In the genomic region with DNA sequence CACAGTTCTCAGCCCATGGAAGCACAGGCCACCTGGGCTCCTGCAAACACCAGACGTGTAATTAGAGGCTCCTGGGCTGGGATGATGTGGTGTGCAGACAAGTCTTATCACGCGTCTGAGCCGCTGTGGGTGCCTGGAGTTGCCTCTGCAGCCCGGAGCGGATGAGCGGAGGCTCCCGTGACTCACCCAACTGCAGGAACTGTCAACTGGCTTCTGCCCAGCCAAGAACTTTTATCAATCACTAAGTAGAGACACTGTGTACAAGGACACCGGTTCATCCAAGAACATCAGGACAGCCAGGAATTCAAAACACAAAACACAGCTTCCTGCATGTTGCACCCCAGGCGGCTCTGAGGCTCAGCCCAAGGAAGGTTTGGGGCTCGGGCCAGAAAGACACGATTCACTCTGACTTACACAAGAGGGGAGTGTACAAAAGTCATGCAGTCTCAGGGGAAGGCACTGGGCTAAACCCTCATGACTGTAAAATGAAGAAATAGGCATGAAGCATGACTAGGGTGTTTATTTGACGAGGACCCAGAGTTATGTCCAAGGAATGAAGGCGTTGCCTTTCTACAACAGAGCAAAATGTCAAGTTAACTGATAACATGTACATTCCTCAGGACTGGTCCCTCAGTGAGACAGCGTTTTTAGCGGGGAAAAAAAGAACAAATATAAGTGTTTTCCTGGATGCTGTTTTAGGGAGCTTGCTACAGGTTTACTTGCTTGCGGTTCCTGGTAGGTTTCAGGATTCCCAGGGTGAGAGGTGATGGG, we compare ENCODE assay signal across 1 cellular context.
A peak's percentile ranks its signal among the peaks of the same experiment; 100 is the strongest.
TF ChIP-seq lines count a peak whose summit lies in the region.

No MANE protein-coding gene starts in this region.

TF ChIP-seq in K562, 482 proteins besides CTCF, POLR2A, EP300 and RAD21 (continued from another document and continues in another):
- TF ChIP-seq, protein P1, sequence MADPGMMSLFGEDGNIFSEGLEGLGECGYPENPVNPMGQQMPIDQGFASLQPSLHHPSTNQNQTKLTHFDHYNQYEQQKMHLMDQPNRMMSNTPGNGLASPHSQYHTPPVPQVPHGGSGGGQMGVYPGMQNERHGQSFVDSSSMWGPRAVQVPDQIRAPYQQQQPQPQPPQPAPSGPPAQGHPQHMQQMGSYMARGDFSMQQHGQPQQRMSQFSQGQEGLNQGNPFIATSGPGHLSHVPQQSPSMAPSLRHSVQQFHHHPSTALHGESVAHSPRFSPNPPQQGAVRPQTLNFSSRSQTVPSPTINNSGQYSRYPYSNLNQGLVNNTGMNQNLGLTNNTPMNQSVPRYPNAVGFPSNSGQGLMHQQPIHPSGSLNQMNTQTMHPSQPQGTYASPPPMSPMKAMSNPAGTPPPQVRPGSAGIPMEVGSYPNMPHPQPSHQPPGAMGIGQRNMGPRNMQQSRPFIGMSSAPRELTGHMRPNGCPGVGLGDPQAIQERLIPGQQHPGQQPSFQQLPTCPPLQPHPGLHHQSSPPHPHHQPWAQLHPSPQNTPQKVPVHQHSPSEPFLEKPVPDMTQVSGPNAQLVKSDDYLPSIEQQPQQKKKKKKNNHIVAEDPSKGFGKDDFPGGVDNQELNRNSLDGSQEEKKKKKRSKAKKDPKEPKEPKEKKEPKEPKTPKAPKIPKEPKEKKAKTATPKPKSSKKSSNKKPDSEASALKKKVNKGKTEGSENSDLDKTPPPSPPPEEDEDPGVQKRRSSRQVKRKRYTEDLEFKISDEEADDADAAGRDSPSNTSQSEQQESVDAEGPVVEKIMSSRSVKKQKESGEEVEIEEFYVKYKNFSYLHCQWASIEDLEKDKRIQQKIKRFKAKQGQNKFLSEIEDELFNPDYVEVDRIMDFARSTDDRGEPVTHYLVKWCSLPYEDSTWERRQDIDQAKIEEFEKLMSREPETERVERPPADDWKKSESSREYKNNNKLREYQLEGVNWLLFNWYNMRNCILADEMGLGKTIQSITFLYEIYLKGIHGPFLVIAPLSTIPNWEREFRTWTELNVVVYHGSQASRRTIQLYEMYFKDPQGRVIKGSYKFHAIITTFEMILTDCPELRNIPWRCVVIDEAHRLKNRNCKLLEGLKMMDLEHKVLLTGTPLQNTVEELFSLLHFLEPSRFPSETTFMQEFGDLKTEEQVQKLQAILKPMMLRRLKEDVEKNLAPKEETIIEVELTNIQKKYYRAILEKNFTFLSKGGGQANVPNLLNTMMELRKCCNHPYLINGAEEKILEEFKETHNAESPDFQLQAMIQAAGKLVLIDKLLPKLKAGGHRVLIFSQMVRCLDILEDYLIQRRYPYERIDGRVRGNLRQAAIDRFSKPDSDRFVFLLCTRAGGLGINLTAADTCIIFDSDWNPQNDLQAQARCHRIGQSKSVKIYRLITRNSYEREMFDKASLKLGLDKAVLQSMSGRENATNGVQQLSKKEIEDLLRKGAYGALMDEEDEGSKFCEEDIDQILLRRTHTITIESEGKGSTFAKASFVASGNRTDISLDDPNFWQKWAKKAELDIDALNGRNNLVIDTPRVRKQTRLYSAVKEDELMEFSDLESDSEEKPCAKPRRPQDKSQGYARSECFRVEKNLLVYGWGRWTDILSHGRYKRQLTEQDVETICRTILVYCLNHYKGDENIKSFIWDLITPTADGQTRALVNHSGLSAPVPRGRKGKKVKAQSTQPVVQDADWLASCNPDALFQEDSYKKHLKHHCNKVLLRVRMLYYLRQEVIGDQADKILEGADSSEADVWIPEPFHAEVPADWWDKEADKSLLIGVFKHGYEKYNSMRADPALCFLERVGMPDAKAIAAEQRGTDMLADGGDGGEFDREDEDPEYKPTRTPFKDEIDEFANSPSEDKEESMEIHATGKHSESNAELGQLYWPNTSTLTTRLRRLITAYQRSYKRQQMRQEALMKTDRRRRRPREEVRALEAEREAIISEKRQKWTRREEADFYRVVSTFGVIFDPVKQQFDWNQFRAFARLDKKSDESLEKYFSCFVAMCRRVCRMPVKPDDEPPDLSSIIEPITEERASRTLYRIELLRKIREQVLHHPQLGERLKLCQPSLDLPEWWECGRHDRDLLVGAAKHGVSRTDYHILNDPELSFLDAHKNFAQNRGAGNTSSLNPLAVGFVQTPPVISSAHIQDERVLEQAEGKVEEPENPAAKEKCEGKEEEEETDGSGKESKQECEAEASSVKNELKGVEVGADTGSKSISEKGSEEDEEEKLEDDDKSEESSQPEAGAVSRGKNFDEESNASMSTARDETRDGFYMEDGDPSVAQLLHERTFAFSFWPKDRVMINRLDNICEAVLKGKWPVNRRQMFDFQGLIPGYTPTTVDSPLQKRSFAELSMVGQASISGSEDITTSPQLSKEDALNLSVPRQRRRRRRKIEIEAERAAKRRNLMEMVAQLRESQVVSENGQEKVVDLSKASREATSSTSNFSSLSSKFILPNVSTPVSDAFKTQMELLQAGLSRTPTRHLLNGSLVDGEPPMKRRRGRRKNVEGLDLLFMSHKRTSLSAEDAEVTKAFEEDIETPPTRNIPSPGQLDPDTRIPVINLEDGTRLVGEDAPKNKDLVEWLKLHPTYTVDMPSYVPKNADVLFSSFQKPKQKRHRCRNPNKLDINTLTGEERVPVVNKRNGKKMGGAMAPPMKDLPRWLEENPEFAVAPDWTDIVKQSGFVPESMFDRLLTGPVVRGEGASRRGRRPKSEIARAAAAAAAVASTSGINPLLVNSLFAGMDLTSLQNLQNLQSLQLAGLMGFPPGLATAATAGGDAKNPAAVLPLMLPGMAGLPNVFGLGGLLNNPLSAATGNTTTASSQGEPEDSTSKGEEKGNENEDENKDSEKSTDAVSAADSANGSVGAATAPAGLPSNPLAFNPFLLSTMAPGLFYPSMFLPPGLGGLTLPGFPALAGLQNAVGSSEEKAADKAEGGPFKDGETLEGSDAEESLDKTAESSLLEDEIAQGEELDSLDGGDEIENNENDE (IDR thresholded peaks at IDR 0.05; ENCODE audit: low read depth, low read length) = no peak
- TF ChIP-seq PPARD (CRISPR knock-in tag; IDR thresholded peaks at IDR 0.05) (no peak), SPI1 (IDR thresholded peaks at IDR 0.05; ENCODE audit: borderline replicate concordance, low read depth, low read length) (no peak), MIER1 (IDR thresholded peaks at IDR 0.05; ENCODE audit: low read depth) (0 out of 2 replicates have a peak, but pooled peaks have one; percentile 11), HNRNPK (IDR thresholded peaks at IDR 0.05; ENCODE audit: low read depth, low read length, poor library complexity, severe bottlenecking) (no peak), POLR2AphosphoS5 (IDR thresholded peaks at IDR 0.05; ENCODE audit: control insufficient read depth, insufficient read depth, low read depth, low read length) (peak; percentile 96), ZEB2 (IDR thresholded peaks at IDR 0.05) (peak; percentile 89), ZNF239 (CRISPR knock-in tag; IDR thresholded peaks at IDR 0.05) (no peak), TEAD2 (tag; IDR thresholded peaks at IDR 0.05) (peak; percentile 85), MEF2A (IDR thresholded peaks at IDR 0.05; ENCODE audit: control insufficient read depth, low read depth, low read length) (peak; percentile 50; the same call in 1 of the 2 replicates)
- TF ChIP-seq, protein P2, sequence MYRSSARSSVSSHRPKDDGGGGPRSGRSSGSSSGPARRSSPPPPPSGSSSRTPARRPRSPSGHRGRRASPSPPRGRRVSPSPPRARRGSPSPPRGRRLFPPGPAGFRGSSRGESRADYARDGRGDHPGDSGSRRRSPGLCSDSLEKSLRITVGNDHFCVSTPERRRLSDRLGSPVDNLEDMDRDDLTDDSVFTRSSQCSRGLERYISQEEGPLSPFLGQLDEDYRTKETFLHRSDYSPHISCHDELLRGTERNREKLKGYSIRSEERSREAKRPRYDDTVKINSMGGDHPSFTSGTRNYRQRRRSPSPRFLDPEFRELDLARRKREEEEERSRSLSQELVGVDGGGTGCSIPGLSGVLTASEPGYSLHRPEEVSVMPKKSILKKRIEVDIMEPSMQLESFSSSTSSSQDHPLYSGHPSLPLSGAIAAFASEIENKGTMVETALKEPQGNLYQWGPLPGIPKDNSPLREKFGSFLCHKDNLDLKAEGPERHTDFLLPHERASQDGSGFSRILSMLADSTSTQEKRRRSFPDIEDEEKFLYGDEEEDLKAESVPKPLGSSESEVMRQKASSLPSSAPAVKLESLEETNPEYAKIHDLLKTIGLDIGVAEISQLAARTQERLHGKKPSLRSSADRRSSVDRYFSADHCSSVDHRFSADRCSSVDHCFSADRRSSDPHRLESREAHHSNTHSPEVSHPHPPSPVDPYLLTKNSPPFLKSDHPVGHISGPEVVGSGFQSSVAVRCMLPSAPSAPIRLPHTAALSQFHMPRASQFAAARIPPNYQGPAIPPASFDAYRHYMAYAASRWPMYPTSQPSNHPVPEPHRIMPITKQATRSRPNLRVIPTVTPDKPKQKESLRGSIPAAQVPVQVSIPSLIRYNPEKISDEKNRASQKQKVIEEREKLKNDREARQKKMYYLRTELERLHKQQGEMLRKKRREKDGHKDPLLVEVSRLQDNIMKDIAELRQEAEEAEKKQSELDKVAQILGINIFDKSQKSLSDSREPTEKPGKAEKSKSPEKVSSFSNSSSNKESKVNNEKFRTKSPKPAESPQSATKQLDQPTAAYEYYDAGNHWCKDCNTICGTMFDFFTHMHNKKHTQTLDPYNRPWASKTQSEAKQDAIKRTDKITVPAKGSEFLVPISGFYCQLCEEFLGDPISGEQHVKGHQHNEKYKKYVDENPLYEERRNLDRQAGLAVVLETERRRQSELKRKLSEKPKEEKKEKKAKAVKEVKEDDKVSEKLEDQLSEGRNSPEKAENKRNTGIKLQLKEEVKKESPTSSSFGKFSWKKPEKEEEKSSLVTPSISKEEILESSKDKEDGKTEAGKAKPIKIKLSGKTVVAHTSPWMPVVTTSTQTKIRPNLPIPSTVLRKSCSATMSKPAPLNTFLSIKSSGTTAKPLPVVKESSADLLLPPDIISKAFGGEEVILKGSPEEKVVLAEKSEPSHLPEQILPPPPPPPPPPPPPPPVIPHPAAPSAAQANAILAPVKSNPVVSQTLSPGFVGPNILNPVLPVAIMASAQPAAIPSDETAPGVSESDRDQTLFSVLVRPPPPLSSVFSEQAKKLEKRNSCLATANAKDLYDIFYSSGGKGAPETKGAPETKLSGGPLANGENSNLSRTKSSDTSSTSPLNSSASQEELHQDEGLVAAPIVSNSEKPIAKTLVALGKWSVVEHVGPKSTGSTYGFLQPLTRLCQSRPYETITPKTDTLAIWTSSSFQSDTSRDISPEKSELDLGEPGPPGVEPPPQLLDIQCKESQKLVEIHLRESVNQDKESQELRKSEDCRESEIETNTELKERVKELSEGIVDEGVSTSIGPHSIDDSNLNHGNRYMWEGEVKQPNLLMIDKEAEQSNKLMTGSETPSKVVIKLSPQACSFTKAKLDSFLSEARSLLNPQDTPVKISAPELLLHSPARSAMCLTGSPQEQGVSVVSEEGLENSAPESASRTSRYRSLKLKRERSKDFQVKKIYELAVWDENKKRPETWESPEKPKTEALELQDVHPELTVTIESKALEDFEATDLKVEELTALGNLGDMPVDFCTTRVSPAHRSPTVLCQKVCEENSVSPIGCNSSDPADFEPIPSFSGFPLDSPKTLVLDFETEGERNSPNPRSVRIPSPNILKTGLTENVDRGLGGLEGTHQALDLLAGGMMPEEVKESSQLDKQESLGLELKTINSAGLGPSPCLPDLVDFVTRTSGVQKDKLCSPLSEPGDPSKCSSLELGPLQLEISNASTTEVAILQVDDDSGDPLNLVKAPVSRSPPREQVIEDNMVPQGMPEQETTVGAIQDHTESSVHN (IDR thresholded peaks at IDR 0.05; ENCODE audit: borderline replicate concordance in 1 of 2, low read depth in 1 of 2) = peak in 1 of 2 experiments; percentile 83; a peak in 1 of 4 replicates
- TF ChIP-seq, protein P3, sequence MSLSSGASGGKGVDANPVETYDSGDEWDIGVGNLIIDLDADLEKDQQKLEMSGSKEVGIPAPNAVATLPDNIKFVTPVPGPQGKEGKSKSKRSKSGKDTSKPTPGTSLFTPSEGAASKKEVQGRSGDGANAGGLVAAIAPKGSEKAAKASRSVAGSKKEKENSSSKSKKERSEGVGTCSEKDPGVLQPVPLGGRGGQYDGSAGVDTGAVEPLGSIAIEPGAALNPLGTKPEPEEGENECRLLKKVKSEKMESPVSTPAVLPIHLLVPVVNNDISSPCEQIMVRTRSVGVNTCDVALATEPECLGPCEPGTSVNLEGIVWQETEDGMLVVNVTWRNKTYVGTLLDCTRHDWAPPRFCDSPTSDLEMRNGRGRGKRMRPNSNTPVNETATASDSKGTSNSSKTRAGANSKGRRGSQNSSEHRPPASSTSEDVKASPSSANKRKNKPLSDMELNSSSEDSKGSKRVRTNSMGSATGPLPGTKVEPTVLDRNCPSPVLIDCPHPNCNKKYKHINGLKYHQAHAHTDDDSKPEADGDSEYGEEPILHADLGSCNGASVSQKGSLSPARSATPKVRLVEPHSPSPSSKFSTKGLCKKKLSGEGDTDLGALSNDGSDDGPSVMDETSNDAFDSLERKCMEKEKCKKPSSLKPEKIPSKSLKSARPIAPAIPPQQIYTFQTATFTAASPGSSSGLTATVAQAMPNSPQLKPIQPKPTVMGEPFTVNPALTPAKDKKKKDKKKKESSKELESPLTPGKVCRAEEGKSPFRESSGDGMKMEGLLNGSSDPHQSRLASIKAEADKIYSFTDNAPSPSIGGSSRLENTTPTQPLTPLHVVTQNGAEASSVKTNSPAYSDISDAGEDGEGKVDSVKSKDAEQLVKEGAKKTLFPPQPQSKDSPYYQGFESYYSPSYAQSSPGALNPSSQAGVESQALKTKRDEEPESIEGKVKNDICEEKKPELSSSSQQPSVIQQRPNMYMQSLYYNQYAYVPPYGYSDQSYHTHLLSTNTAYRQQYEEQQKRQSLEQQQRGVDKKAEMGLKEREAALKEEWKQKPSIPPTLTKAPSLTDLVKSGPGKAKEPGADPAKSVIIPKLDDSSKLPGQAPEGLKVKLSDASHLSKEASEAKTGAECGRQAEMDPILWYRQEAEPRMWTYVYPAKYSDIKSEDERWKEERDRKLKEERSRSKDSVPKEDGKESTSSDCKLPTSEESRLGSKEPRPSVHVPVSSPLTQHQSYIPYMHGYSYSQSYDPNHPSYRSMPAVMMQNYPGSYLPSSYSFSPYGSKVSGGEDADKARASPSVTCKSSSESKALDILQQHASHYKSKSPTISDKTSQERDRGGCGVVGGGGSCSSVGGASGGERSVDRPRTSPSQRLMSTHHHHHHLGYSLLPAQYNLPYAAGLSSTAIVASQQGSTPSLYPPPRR (CRISPR knock-in tag; IDR thresholded peaks at IDR 0.05; ENCODE audit: borderline replicate concordance) = no peak
- TF ChIP-seq, protein P4, sequence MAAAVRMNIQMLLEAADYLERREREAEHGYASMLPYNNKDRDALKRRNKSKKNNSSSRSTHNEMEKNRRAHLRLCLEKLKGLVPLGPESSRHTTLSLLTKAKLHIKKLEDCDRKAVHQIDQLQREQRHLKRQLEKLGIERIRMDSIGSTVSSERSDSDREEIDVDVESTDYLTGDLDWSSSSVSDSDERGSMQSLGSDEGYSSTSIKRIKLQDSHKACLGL (CRISPR knock-in tag; IDR thresholded peaks at IDR 0.05; ENCODE audit: borderline replicate concordance, poor library complexity, severe bottlenecking) = no peak
